15 cellular contexts compared by ENCODE assay signal in genomic region chr6:73511796-73512195, GRCh38. TPM values are rescaled to one million over a fixed set of nuclear protein-coding genes. Genes with fewer than 3 reads are reported as not detected.
DNase-seq lines count a peak whose midpoint lies in the region; ATAC-seq and TF ChIP-seq lines count a peak whose summit lies in the region.
"Had no signal": no experiment of that assay in that cellular context is flagged by ENCODE, and none has a peak within 500 bp of the region (broad histone marks: within the 10 kb centered on the region; RNA-seq: fewer than 3 reads in every experiment).

No MANE protein-coding gene starts in this region.

- ATAC-seq in GM18498 (IDR thresholded peaks at IDR 0.05; ENCODE audit: unreplicated experiment) (no peak), Right ventricle myocardium inferior (no peak)
- ATAC-seq: right cardiac atrium; stimulated activated memory B cell treated with anti-CD40 and anti-IgM and Interleukin-4, amounts not matched to agents 10 μg/mL and 1 μg/mL and 100 μg/mL, for 72 hours had no signal

- no peak for TF ChIP-seq POLR2A in NB4 (IDR thresholded peaks at IDR 0.05; ENCODE audit: extremely low read depth, insufficient read length)

- H3K9ac ChIP-seq in mesendoderm (ENCODE audit: low read length): no peak overlapping the region

- peak; percentile 65 for DNase-seq in activated effector memory CD4-positive, alpha-beta T cell treated with anti-CD3 and anti-CD28 coated beads, Interleukin-2, amount 50 U/mL, for 16 hours
- no peak for DNase-seq in activated effector memory CD4-positive, alpha-beta T cell treated with Interleukin-2 at 50 U/mL for 16 hours
- DNase-seq in NB4 (ENCODE audit: low read depth) (peak; percentile 17), mesendoderm (peak; percentile 43), Right ventricle myocardium inferior (ENCODE audit: missing footprints) (no peak)
- DNase-seq: DMS79; NCI-H146; NCI-H510A treated with DMSO at 0.1 percent for 48 hours; nephron progenitor cell; right cardiac atrium; Right ventricle myocardium superior; stimulated activated CD4-positive, alpha-beta T cell treated with anti-CD3 and anti-CD28 coated beads, Interleukin-2, amount 100 ng/mL, for 48 hours; T1000 had no signal

- H3K4me1 ChIP-seq in mesendoderm (ENCODE audit: control insufficient read depth, low read depth, low read length): no peaks in the 10 kb centered on the region

- H2AK5ac ChIP-seq in mesendoderm (ENCODE audit: low read length): no peak overlapping the region

- no peak overlapping the region for H3K4me3 ChIP-seq in NB4 (ENCODE audit: low read depth, low read length)
- H3K4me3 ChIP-seq in mesendoderm (ENCODE audit: low read length): no peak overlapping the region

- no peak overlapping the region for H2BK5ac ChIP-seq in mesendoderm (ENCODE audit: low read length)

- H2BK120ac ChIP-seq in mesendoderm (ENCODE audit: low read depth, low read length): no peak overlapping the region

- no peak overlapping the region for H3K18ac ChIP-seq in mesendoderm (ENCODE audit: low read length)

- H3K23ac ChIP-seq in mesendoderm (ENCODE audit: low read length): no peak overlapping the region

- WGBS in mesendoderm (ENCODE audit: extremely low coverage, insufficient coverage, low lambda C conversion rate): no CpG with 5 or more reads among the region's 7 CpGs

- H3K27me3 ChIP-seq in mesendoderm (ENCODE audit: insufficient read depth, low read length, poor library complexity): no peaks in the 10 kb centered on the region

- no peaks in the 10 kb centered on the region for H3K79me2 ChIP-seq in mesendoderm (ENCODE audit: control insufficient read depth, insufficient read depth, low read length)

- H3K79me1 ChIP-seq in mesendoderm (ENCODE audit: low read length): no peaks in the 10 kb centered on the region

- H3K27ac ChIP-seq in mesendoderm (ENCODE audit: low read depth, low read length): no peak overlapping the region

- no peak for TF ChIP-seq CTCF in NB4 (IDR thresholded peaks at IDR 0.05; ENCODE audit: low read depth, low read length)

- H3K56ac ChIP-seq in mesendoderm (ENCODE audit: low read length): no peak overlapping the region

- H4K8ac ChIP-seq in mesendoderm (ENCODE audit: low read depth, low read length): no peak overlapping the region

- intact Hi-C loops in Right ventricle myocardium inferior (cut with DNase I): no loop called here

- no peak overlapping the region for H4K5ac ChIP-seq in mesendoderm (ENCODE audit: low read length)

- H3K36me3 ChIP-seq in mesendoderm (ENCODE audit: control insufficient read depth, insufficient read depth, low read length): peaks cover under 1% of the 10 kb centered on the region

- no peak overlapping the region for H2BK15ac ChIP-seq in mesendoderm (replicated peaks; ENCODE audit: low read depth)

- no peak overlapping the region for H3K4ac ChIP-seq in mesendoderm (ENCODE audit: low read depth, low read length)

- no peak overlapping the region for H3K4me2 ChIP-seq in mesendoderm (ENCODE audit: low read length)

RNA-seq across cellular contexts. Expression of gene EEF1A1, which starts 9.0 kb away (rescaled TPM):
- 13,473 TPM for polyA plus RNA-seq in mesendoderm (2013, experiment 1 of 2)
- 13,556 TPM for polyA plus RNA-seq in mesendoderm (2013, experiment 2 of 2)
- total RNA-seq in Right ventricle myocardium inferior: 1,647 TPM

RNA-seq across cellular contexts. Expression of gene MTO1, which starts 50.3 kb away (rescaled TPM):
- polyA plus RNA-seq in mesendoderm (2013, experiment 1 of 2): 18.4 TPM
- 17.3 TPM for polyA plus RNA-seq in mesendoderm (2013, experiment 2 of 2)
- total RNA-seq in Right ventricle myocardium inferior: 26.6 TPM

RNA-seq across cellular contexts. Expression of gene CGAS, which starts 59.7 kb away (rescaled TPM):
- 3.3 TPM for polyA plus RNA-seq in mesendoderm (2013, experiment 1 of 2)
- 3.3 TPM for polyA plus RNA-seq in mesendoderm (2013, experiment 2 of 2)
- 0.92 TPM for total RNA-seq in Right ventricle myocardium inferior

Comparison
In these comparisons a context has a peak if more than half of its experiments do, and no peak if none do; other contexts are left out.
1. DNase-seq: peak in activated effector memory CD4-positive, alpha-beta T cell treated with anti-CD3 and anti-CD28 coated beads, Interleukin-2, amount 50 U/mL, for 16 hours (single experiment), NB4 (single experiment) and mesendoderm (single experiment); none in activated effector memory CD4-positive, alpha-beta T cell treated with Interleukin-2 at 50 U/mL for 16 hours (single experiment) and Right ventricle myocardium inferior (single experiment).